Comparison of ENCODE assay signal across 11 cellular contexts in genomic region chr11:9527481-9528140, GRCh38. TPM values are rescaled to one million over a fixed set of nuclear protein-coding genes. Genes with fewer than 3 reads are reported as not detected.
DNase-seq lines count a peak whose midpoint lies in the region; ATAC-seq lines count a peak whose summit lies in the region.
"Had no signal": no experiment of that assay in that cellular context is flagged by ENCODE, and none has a peak within 500 bp of the region (broad histone marks: within the 10 kb centered on the region; RNA-seq: fewer than 3 reads in every experiment).

No MANE protein-coding gene starts in this region.

- H3K4me1 ChIP-seq in ACC112 (ENCODE audit: control insufficient read depth, insufficient read depth, low read length, unreplicated experiment) = peaks cover 47% of the 10 kb centered on the region

- peak overlapping the region; percentile 22 for H3K4me3 ChIP-seq in ACC112 (ENCODE audit: low read depth, low read length)
- no peak overlapping the region for H3K4me3 ChIP-seq in MG63

- H2AFZ ChIP-seq in ACC112 (ENCODE audit: low read length, unreplicated experiment) = no peak overlapping the region

- H3K36me3 ChIP-seq in ACC112 (ENCODE audit: insufficient read depth, low read length) = no peaks in the 10 kb centered on the region
- peaks cover 6% of the 10 kb centered on the region for H3K36me3 ChIP-seq in MG63

- H3K27me3 ChIP-seq in ACC112 (ENCODE audit: insufficient read depth, low read length) = no peaks in the 10 kb centered on the region
- no peaks in the 10 kb centered on the region for H3K27me3 ChIP-seq in MG63

- ATAC-seq in esophagus mucosa (peak; percentile 11), GM21423 (IDR thresholded peaks at IDR 0.05; ENCODE audit: unreplicated experiment) (no peak)

- no peaks in the 10 kb centered on the region for H3K9me3 ChIP-seq in MG63

- peak overlapping the region; percentile 86 for H3K27ac ChIP-seq in ACC112 (ENCODE audit: low read depth, low read length)

- no peaks in the 10 kb centered on the region for H3K79me2 ChIP-seq in ACC112 (ENCODE audit: control insufficient read depth, insufficient read depth, low read length, unreplicated experiment)

- peak; percentile 65 for DNase-seq in MG63
- DNase-seq in non-pigmented ciliary epithelial cell (ENCODE audit: low read depth) = peak; percentile 48
- DNase-seq in activated CD4-positive, alpha-beta T cell treated with anti-CD3 and anti-CD28 coated beads for 48 hours = no peak
- no peak for DNase-seq in SHP77 treated with DMSO at 0.1 percent for 48 hours (lab: John Stamatoyannopoulos, UW)
- DNase-seq in middle frontal gyrus (ENCODE audit: extremely low spot score, low spot score) = no peak
- DNase-seq: CD4-positive, alpha-beta T cell; MM.1S; nephron progenitor cell had no signal

RNA-seq across cellular contexts. Expression of gene WEE1, which starts 45.9 kb away (rescaled TPM):
- 34.8 and 35.6 TPM in 2 replicates for total RNA-seq in MG63 (2014; rRNA removed; shearing (Covaris generic); ENCODE audit: low replicate concordance)
- total RNA-seq in esophagus mucosa = 18.4 TPM

Comparison
In these comparisons a context has a peak if more than half of its experiments do, and no peak if none do; other contexts are left out.
1. DNase-seq: peak in MG63 (single experiment) and non-pigmented ciliary epithelial cell (single experiment); none in activated CD4-positive, alpha-beta T cell treated with anti-CD3 and anti-CD28 coated beads for 48 hours (single experiment), SHP77 treated with DMSO at 0.1 percent for 48 hours (single experiment) and middle frontal gyrus (single experiment).